11 cellular contexts compared by ENCODE assay signal in genomic region chr7:41643616-41644015, GRCh38.
"Had no signal": no experiment of that assay in that cellular context is flagged by ENCODE, and none has a peak within 500 bp of the region (broad histone marks: within the 10 kb centered on the region; RNA-seq: fewer than 3 reads in every experiment).

No MANE protein-coding gene starts in this region.

- H3K27ac Mint-ChIP-seq: GM23338, H9, HFFc6 had no signal

- H3K27ac ChIP-seq: GM23248 had no signal

- H3K9me3 Mint-ChIP-seq: H9, HFFc6 had no signal

- H2AFZ ChIP-seq: GM23248, GM23338 had no signal

- DNase-seq: GM23248, GOT3, H7, H9, HCEC 1CT, HFFc6 had no signal

- H3K4me2 ChIP-seq: GM23338 had no signal

- H3K9ac ChIP-seq: GM23248 had no signal

- H3K4me1 ChIP-seq: HAP-1 had no signal

- H3K4me3 ChIP-seq: GM23248, GM23338, HAP-1 had no signal

- ATAC-seq: GM23338, HCT116 had no signal

- H3K9me3 ChIP-seq: HAP-1 had no signal

- FAIRE-seq: H1, H54 had no signal

- H3K36me3 ChIP-seq: HAP-1 had no signal

- H3K4me3 Mint-ChIP-seq: GM23338, H9, HFFc6 had no signal
